9 cellular contexts compared by ENCODE assay signal in genomic region chr22:48943567-48944432, GRCh38.
DNase-seq lines count a peak whose midpoint lies in the region; TF ChIP-seq lines count a peak whose summit lies in the region.
"Had no signal": no experiment of that assay in that cellular context is flagged by ENCODE, and none has a peak within 500 bp of the region (broad histone marks: within the 10 kb centered on the region; RNA-seq: fewer than 3 reads in every experiment).

No MANE protein-coding gene starts in this region.

- peak in 9 of 14 donors; percentile 12 to 74 (median 46) for DNase-seq in C1 segment of cervical spinal cord (lab: John Stamatoyannopoulos, UW)
- no peak for DNase-seq in HFFc6
- no peak for DNase-seq in astrocyte of the cerebellum (ENCODE audit: low read depth)
- peak; percentile 72 for DNase-seq in midbrain (lab: John Stamatoyannopoulos, UW)
- DNase-seq in DMS53 (lab: John Stamatoyannopoulos, UW) = no peak
- DNase-seq in stimulated activated CD4-positive, alpha-beta T cell treated with anti-CD3 and anti-CD28 coated beads, Interleukin-1b, Interleukin-23, amount 100 ng/mL, for 48 hours = no peak
- no peak for DNase-seq in activated T-cell treated with anti-CD3 and anti-CD28 coated beads for 4 hours
- DNase-seq in NK-92 treated with Interleukin-12 subunit alpha and Interleukin-12 subunit beta, amount 100 ng/mL, for 24 hours (lab: John Stamatoyannopoulos, UW) = no peak

- H3K27ac Mint-ChIP-seq in HFFc6 = no peak overlapping the region

- H3K4me1 Mint-ChIP-seq in HFFc6 (ENCODE audit: low read depth) = no peaks in the 10 kb centered on the region

- TF ChIP-seq CTCF in HFFc6 (IDR thresholded peaks at IDR 0.05) (peak; percentile 40; the same call in 1 of the 2 replicates), astrocyte of the cerebellum (IDR thresholded peaks at IDR 0.05; ENCODE audit: low read depth, low read length, missing control alignments) (peak; percentile 25)

- H3K9me3 Mint-ChIP-seq in HFFc6 = peaks cover 68% of the 10 kb centered on the region

- no peak overlapping the region for H3K4me3 Mint-ChIP-seq in HFFc6

- H3K27me3 Mint-ChIP-seq in HFFc6 (ENCODE audit: insufficient read depth) = no peaks in the 10 kb centered on the region

- H3K4me3 ChIP-seq in astrocyte of the cerebellum (ENCODE audit: low read depth, low read length) = no peak overlapping the region
- H3K4me3 ChIP-seq: GM12878 had no signal

- in situ Hi-C loops in astrocyte of the cerebellum (cut with HindIII; ENCODE audit: low sequenced_read_pairs) = no loop called here

- no peaks in the 10 kb centered on the region; the same call in 1 of the 2 replicates for H3K36me3 Mint-ChIP-seq in HFFc6 (ENCODE audit: low read depth)

Comparison
In these comparisons a context has a peak if more than half of its experiments do, and no peak if none do; other contexts are left out.
1. DNase-seq: peak in C1 segment of cervical spinal cord (9 of 14) and midbrain (single experiment); none in HFFc6 (single experiment), astrocyte of the cerebellum (single experiment), DMS53 (single experiment), stimulated activated CD4-positive, alpha-beta T cell treated with anti-CD3 and anti-CD28 coated beads, Interleukin-1b, Interleukin-23, amount 100 ng/mL, for 48 hours (single experiment), activated T-cell treated with anti-CD3 and anti-CD28 coated beads for 4 hours (single experiment) and NK-92 treated with Interleukin-12 subunit alpha and Interleukin-12 subunit beta, amount 100 ng/mL, for 24 hours (single experiment).